In genomic region chr11:117529767-117530166, GRCh38 we compare ENCODE assay signal across 1 cellular context.
TF ChIP-seq lines count a peak whose summit lies in the region.

No MANE protein-coding gene starts in this region.

TF ChIP-seq in GM23338, 12 proteins besides CTCF, POLR2A, EP300 and RAD21 (continued from another document):
- TF ChIP-seq, protein P1, sequence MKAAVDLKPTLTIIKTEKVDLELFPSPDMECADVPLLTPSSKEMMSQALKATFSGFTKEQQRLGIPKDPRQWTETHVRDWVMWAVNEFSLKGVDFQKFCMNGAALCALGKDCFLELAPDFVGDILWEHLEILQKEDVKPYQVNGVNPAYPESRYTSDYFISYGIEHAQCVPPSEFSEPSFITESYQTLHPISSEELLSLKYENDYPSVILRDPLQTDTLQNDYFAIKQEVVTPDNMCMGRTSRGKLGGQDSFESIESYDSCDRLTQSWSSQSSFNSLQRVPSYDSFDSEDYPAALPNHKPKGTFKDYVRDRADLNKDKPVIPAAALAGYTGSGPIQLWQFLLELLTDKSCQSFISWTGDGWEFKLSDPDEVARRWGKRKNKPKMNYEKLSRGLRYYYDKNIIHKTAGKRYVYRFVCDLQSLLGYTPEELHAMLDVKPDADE (IDR thresholded peaks at IDR 0.05) = no peak
- TF ChIP-seq NANOG (IDR thresholded peaks at IDR 0.05; ENCODE audit: borderline replicate concordance) = no peak
